In the genomic region with DNA sequence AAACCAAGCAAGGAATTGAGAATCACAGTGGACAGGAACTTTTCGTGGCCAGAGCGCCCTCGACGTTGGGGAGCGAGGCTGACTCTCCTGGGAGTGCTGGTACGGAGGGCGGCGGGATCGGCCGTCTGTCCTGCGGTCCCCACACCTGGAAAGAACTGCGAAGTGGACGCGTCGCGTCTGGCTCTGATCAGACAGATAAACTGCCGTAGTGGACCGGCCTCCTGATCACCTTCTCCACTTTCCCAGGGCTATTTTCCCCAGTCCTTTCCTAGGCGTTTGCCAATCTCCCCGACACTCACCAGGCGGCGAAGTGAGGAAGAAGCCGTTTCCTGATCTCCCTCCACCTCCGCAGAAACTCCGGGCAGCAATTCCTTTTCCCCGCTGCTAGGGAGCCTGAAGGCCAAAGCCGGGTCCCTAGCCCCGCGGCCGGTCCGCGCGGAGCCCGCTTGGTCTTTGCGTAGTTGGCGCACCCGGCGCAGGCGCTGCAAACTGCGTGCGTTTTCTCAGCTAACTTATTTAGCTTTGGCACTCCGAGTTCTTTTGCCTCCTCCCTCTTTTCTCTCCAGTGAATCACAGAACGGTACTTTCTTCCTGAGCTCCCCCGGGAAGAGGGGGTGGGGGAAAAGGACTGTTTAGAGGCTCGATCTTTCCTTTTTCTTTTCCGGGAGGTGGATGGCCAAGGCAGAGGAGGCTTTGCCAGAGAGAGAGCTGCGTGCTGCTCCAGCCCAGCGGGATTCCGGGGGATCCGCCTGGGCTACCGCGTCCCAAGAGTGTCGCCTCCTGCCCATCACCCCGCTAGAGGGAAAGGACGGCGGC, we compare ENCODE assay signal across 9 cellular contexts. TPM values are rescaled to one million over a fixed set of nuclear protein-coding genes. Genes with fewer than 3 reads are reported as not detected.
DNase-seq lines count a peak whose midpoint lies in the region; FAIRE-seq and TF ChIP-seq lines count a peak whose summit lies in the region.
"Had no signal": no experiment of that assay in that cellular context is flagged by ENCODE, and none has a peak within 500 bp of the region (broad histone marks: within the 10 kb centered on the region; RNA-seq: fewer than 3 reads in every experiment).

A gene (minus strand): TSS at position 491 of the 816 bp plus-strand sequence. CDS start 813 bp downstream, outside the sequence.

- peaks cover 15% of the 10 kb centered on the region for H3K36me3 Mint-ChIP-seq in chondrocyte (ENCODE audit: low read depth)

- H3K4me3 Mint-ChIP-seq in chondrocyte (ENCODE audit: unreplicated experiment): peak within 1 kb of the TSS; percentile 97

- peak; percentile 55 for TF ChIP-seq POLR2A in H54 (IDR thresholded peaks at IDR 0.05; ENCODE audit: low read depth, low read length)
- peak; percentile 21 to 29 for TF ChIP-seq POLR2A in sigmoid colon (IDR thresholded peaks at IDR 0.05)

- H3K79me2 ChIP-seq in ACC112 (ENCODE audit: control insufficient read depth, insufficient read depth, low read length, unreplicated experiment): peaks cover 69% of the 10 kb centered on the region

- peaks cover 12% of the 10 kb centered on the region for H3K9me3 Mint-ChIP-seq in chondrocyte (ENCODE audit: low read depth)

- peaks cover 40% of the 10 kb centered on the region for H3K4me1 Mint-ChIP-seq in chondrocyte (ENCODE audit: low read depth)

- H3K27me3 Mint-ChIP-seq in chondrocyte (ENCODE audit: low read depth): no peaks in the 10 kb centered on the region

- peak within 1 kb of the TSS; percentile 98 for H3K27ac Mint-ChIP-seq in chondrocyte (ENCODE audit: unreplicated experiment)

- peak within 1 kb of the TSS; percentile 79 for H2AFZ ChIP-seq in ACC112 (ENCODE audit: low read length, unreplicated experiment)

- no peaks in the 10 kb centered on the region for H3K9me3 ChIP-seq in sigmoid colon

- peak in 1 of 4 donors; percentile 4 for TF ChIP-seq EP300 in sigmoid colon (IDR thresholded peaks at IDR 0.05)

- peak; percentile 11 for FAIRE-seq in H54 (lab: Jason Lieb, UNC)
- FAIRE-seq: frontal cortex had no signal

- intact Hi-C loops in sigmoid colon (cut with DNase I): loop anchor here (10.0 kb wide), 1 partner anchor 585 kb away; no protein-coding TSS in a partner anchor

- H3K27ac ChIP-seq in ACC112 (ENCODE audit: low read depth, low read length): peak within 1 kb of the TSS; percentile 83
- H3K27ac ChIP-seq in sigmoid colon: peak within 1 kb of the TSS; percentile 86 to 91 (median 89)

- H3K4me3 ChIP-seq in ACC112 (ENCODE audit: low read depth, low read length) (peak within 1 kb of the TSS; percentile 95), sigmoid colon (peak within 1 kb of the TSS; percentile 56 to 81 (median 63))

- DNase-seq in H54 (ENCODE audit: insufficient read length, low spot score): peak; percentile 19
- DNase-seq in SW480 (ENCODE audit: low spot score): peak; percentile 32
- DNase-seq in chondrocyte (ENCODE audit: low spot score): no peak
- DNase-seq in inferior parietal cortex (ENCODE audit: extremely low spot score): peak; percentile 44
- DNase-seq in sigmoid colon: peak; percentile 81
- DNase-seq in NCI-H1105 (lab: John Stamatoyannopoulos, UW): no peak
- no peak for DNase-seq in DMS114 treated with DMSO at 0.1 percent for 48 hours (lab: John Stamatoyannopoulos, UW; ENCODE audit: unreplicated experiment)

- H3K4me1 ChIP-seq in ACC112 (ENCODE audit: control insufficient read depth, insufficient read depth, low read length, unreplicated experiment): peaks cover 19% of the 10 kb centered on the region
- peaks cover 0 to 50% (median 25%) of the 10 kb centered on the region in 4 donors for H3K4me1 ChIP-seq in sigmoid colon

- H3K36me3 ChIP-seq in ACC112 (ENCODE audit: insufficient read depth, low read length) (peaks cover 10% of the 10 kb centered on the region), sigmoid colon (no peaks in the 10 kb centered on the region)

- TF ChIP-seq CTCF in chondrocyte (IDR thresholded peaks at IDR 0.05): peak; percentile 62
- peak in 1 of 4 experiments; percentile 9 for TF ChIP-seq CTCF in sigmoid colon (IDR thresholded peaks at IDR 0.05)

- no peaks in the 10 kb centered on the region for H3K27me3 ChIP-seq in ACC112 (ENCODE audit: insufficient read depth, low read length)
- no peaks in the 10 kb centered on the region for H3K27me3 ChIP-seq in sigmoid colon

- 1 to 3% methylated on average over 56 of the region's 56 CpGs for WGBS in sigmoid colon, 2 donors

RNA-seq across cellular contexts. Expression of the gene that starts here (rescaled TPM):
- total RNA-seq in chondrocyte (38.8 to 80.9 TPM (median 77.7 TPM) in 3 replicates), sigmoid colon (10 to 100 TPM in 2 of 4 donors, 1 to 10 TPM in 2; 7.2 to 11.9 (median 10.1) TPM)
- polyA plus RNA-seq in sigmoid colon: 1 to 10 TPM in 2 of 3 donors, under 1 TPM in 1; 0.46 to 1.8 (median 1.1) TPM

Comparison
In these comparisons a context has a peak if more than half of its experiments do, and no peak if none do; other contexts are left out.
1. DNase-seq: peak in H54 (single experiment), SW480 (single experiment), inferior parietal cortex (single experiment) and sigmoid colon (single experiment); none in chondrocyte (single experiment), NCI-H1105 (single experiment) and DMS114 treated with DMSO at 0.1 percent for 48 hours (single experiment).